In genomic region chr19:4473011-4473410, GRCh38 we compare ENCODE assay signal across 9 cellular contexts. TPM values are rescaled to one million over a fixed set of nuclear protein-coding genes. Genes with fewer than 3 reads are reported as not detected.
DNase-seq lines count a peak whose midpoint lies in the region; ATAC-seq, FAIRE-seq and TF ChIP-seq lines count a peak whose summit lies in the region.
"Had no signal": no experiment of that assay in that cellular context is flagged by ENCODE, and none has a peak within 500 bp of the region (broad histone marks: within the 10 kb centered on the region; RNA-seq: fewer than 3 reads in every experiment).

No MANE protein-coding gene starts in this region.

- peaks cover 15% of the 10 kb centered on the region for H3K4me1 ChIP-seq in A549
- peaks cover 3% of the 10 kb centered on the region; the same call in 1 of the 2 replicates for H3K4me1 ChIP-seq in HUES64 (ENCODE audit: insufficient read depth, low read length)
- H3K4me1 ChIP-seq in muscle layer of colon (ENCODE audit: insufficient read depth, low read length), result peaks cover 21% of the 10 kb centered on the region

- WGBS in A549 (ENCODE audit: missing lambda C conversion rate), result 39% methylated on average over 4 of the region's 20 CpGs
- 20% methylated on average over 20 of the region's 20 CpGs for WGBS in HUES64

- no peak for TF ChIP-seq EP300 in A549 (IDR thresholded peaks at IDR 0.05)

- TF ChIP-seq CTCF in A549 (IDR thresholded peaks at IDR 0.05) (no peak), cardiac fibroblast (IDR thresholded peaks at IDR 0.05; ENCODE audit: low read depth, low read length) (no peak)

- H3K9ac ChIP-seq in HUES64 (ENCODE audit: low read depth, low read length) (peak overlapping the region; percentile 63), muscle layer of colon (ENCODE audit: low read length) (peak overlapping the region; percentile 49)

- DNase-seq in A549 (ENCODE audit: low read depth in 1 of 2, low spot score in 1 of 2) (no peak), cardiac fibroblast (ENCODE audit: low read depth in 2 of 2) (no peak), CD1c-positive myeloid dendritic cell (ENCODE audit: extremely low spot score) (no peak), NCI-H446 (lab: John Stamatoyannopoulos, UW) (no peak)
- DNase-seq: GDM1 had no signal

- no peak for TF ChIP-seq POLR2A in A549 (IDR thresholded peaks at IDR 0.05; ENCODE audit: low read length)

- H3K4me2 ChIP-seq in A549, result peak overlapping the region; percentile 95

- FAIRE-seq in A549 (lab: Jason Lieb, UNC), result no peak

- H3K27me3 ChIP-seq in HUES64 (ENCODE audit: insufficient read depth, low read length), result no peaks in the 10 kb centered on the region
- no peaks in the 10 kb centered on the region for H3K27me3 ChIP-seq in muscle layer of colon (ENCODE audit: control insufficient read depth in 1 of 2, insufficient read depth in 2 of 2, low read length in 2 of 2)

- no peak for TF ChIP-seq RAD21 in A549 (conservative IDR thresholded peaks at IDR 0.05 in 1 of 2, IDR thresholded peaks at IDR 0.05 in 1 of 2)

- H3K36me3 ChIP-seq in HUES64 (ENCODE audit: insufficient read depth, low read length), result peaks cover 22% of the 10 kb centered on the region
- peaks cover 13% of the 10 kb centered on the region for H3K36me3 ChIP-seq in muscle layer of colon (ENCODE audit: insufficient read depth, low read length)

- no peak for ATAC-seq in A549
- no peak for ATAC-seq in HG02623 (IDR thresholded peaks at IDR 0.05; ENCODE audit: unreplicated experiment)
- ATAC-seq in HG03432 (IDR thresholded peaks at IDR 0.05; ENCODE audit: unreplicated experiment), result no peak

- CTCF ChIA-PET in A549 (lab: Yijun Ruan, JAX), result interaction anchor here (1.7 to 1.9 kb wide), 2 partner anchors 52 to 73 kb away, joined by 6 read pairs; partner anchors contain the start of gene SH3GL1

- POLR2A ChIA-PET in A549 (lab: Yijun Ruan, JAX), result no interaction called here

- H3K4me3 ChIP-seq in A549 (peak overlapping the region; percentile 98), HUES64 (ENCODE audit: low read length) (peak overlapping the region; percentile 54), cardiac fibroblast (replicated peaks in 1 of 2; ENCODE audit: low read depth in 2 of 2, low read length in 2 of 2) (peak overlapping the region; percentile 82 to 95), muscle layer of colon (ENCODE audit: low read depth in 1 of 2, low read length in 2 of 2) (peak overlapping the region; percentile 68 to 78)

- H3K27ac ChIP-seq in A549 (peak overlapping the region; percentile 82 to 99), HUES64 (ENCODE audit: low read depth, low read length) (no peak overlapping the region), muscle layer of colon (ENCODE audit: low read depth, low read length) (peak overlapping the region; percentile 48)

- H3K9me3 ChIP-seq in A549 (no peaks in the 10 kb centered on the region), HUES64 (ENCODE audit: insufficient read depth, low read depth, low read length) (no peaks in the 10 kb centered on the region), muscle layer of colon (ENCODE audit: low read length) (no peaks in the 10 kb centered on the region)

TF ChIP-seq in A549, 52 proteins besides CTCF, POLR2A, EP300 and RAD21:
- TF ChIP-seq FOSL2 (IDR thresholded peaks at IDR 0.05) (no peak), FOSL2 (CRISPR knock-in tag; IDR thresholded peaks at IDR 0.05) (no peak), SREBF2 (IDR thresholded peaks at IDR 0.05) (no peak), HOXA7 (CRISPR knock-in tag; IDR thresholded peaks at IDR 0.05) (no peak)

RNA-seq across cellular contexts. Expression of gene HDGFL2, which starts 0.9 kb away (rescaled TPM):
- polyA plus RNA-seq in A549 (2011; rRNA removed) (8.9 and 10.8 TPM in 2 replicates), A549 (2017; fragmentation: RNase III; extraction: RNeasy Plus Mini Kit Qiagen cat#74134 plus additional on column Dnase treatment) (29.6 to 36.1 TPM (median 34.3 TPM) in 3 replicates)
- 26.0 and 26.6 TPM in 2 replicates for polyA plus RNA-seq in A549 (2012; cell fraction: cytosol; rRNA removed)
- polyA plus RNA-seq in A549 (2012; cell fraction: nucleus; rRNA removed), result 41.1 and 42.8 TPM in 2 replicates
- 10.1 and 11.1 TPM in 2 replicates for polyA minus RNA-seq in A549 (2011; rRNA and poly(A)+ RNA removed)
- polyA plus RNA-seq in HUES64 (2013, experiment 1 of 2), result 67.9 TPM
- polyA plus RNA-seq in HUES64 (2013, experiment 2 of 2), result 73.3 TPM

RNA-seq across cellular contexts. Expression of gene UBXN6, which starts 15.4 kb away (rescaled TPM):
- 19.9 and 23.0 TPM in 2 replicates for polyA plus RNA-seq in A549 (2011; rRNA removed)
- 40.4 and 48.2 TPM in 2 replicates for polyA plus RNA-seq in A549 (2012; cell fraction: cytosol; rRNA removed)
- 57.3 and 59.8 TPM in 2 replicates for polyA plus RNA-seq in A549 (2012; cell fraction: nucleus; rRNA removed)
- 27.4 to 32.7 TPM (median 31.6 TPM) in 3 replicates for polyA plus RNA-seq in A549 (2017; fragmentation: RNase III; extraction: RNeasy Plus Mini Kit Qiagen cat#74134 plus additional on column Dnase treatment)
- 20.0 and 22.9 TPM in 2 replicates for polyA minus RNA-seq in A549 (2011; rRNA and poly(A)+ RNA removed)
- 27.8 TPM for polyA plus RNA-seq in HUES64 (2013, experiment 1 of 2)
- polyA plus RNA-seq in HUES64 (2013, experiment 2 of 2), result 24.9 TPM

RNA-seq across cellular contexts. Expression of gene PLIN4, which starts 45.3 kb away (rescaled TPM):
- 0.04 and 0.07 TPM in 2 replicates for polyA plus RNA-seq in A549 (2011; rRNA removed)
- polyA plus RNA-seq in A549 (2012; cell fraction: cytosol; rRNA removed), result 0.07 and 0.10 TPM in 2 replicates
- polyA plus RNA-seq in A549 (2012; cell fraction: nucleus; rRNA removed), result 0.53 and 0.65 TPM in 2 replicates
- 0.20 to 0.24 TPM (median 0.23 TPM) in 3 replicates for polyA plus RNA-seq in A549 (2017; fragmentation: RNase III; extraction: RNeasy Plus Mini Kit Qiagen cat#74134 plus additional on column Dnase treatment)
- polyA minus RNA-seq in A549 (2011; rRNA and poly(A)+ RNA removed), result 0.05 TPM in 1 of 2 replicates, not detected in the other
- 0.05 TPM for polyA plus RNA-seq in HUES64 (2013, experiment 1 of 2)
- 0.06 TPM for polyA plus RNA-seq in HUES64 (2013, experiment 2 of 2)
